Comparison of ENCODE assay signal across 12 cellular contexts in genomic region chr5:9363026-9363793, GRCh38.
A peak's percentile ranks its signal among the peaks of the same experiment; 100 is the strongest.
DNase-seq lines count a peak whose midpoint lies in the region; ATAC-seq and FAIRE-seq lines count a peak whose summit lies in the region.
"Had no signal": no experiment of that assay in that cellular context is flagged by ENCODE, and none has a peak within 500 bp of the region (broad histone marks: within the 10 kb centered on the region; RNA-seq: fewer than 3 reads in every experiment).

No MANE protein-coding gene starts in this region.

- peaks cover 33% of the 10 kb centered on the region for H3K4me1 ChIP-seq in GM23248 (ENCODE audit: insufficient read depth)
- H3K4me1 ChIP-seq: adrenal gland, uterus had no signal

- H3K36me3 ChIP-seq in GM23248 (ENCODE audit: low read depth), result no peaks in the 10 kb centered on the region
- H3K36me3 ChIP-seq: adrenal gland, uterus had no signal

- no peak overlapping the region for H2AFZ ChIP-seq in GM23248

- no peaks in the 10 kb centered on the region for H3K27me3 ChIP-seq in GM23248 (replicated peaks; ENCODE audit: insufficient read depth)
- H3K27me3 ChIP-seq: adrenal gland, uterus had no signal

- H3K9me2 ChIP-seq in GM23248 (ENCODE audit: insufficient read depth), result no peaks in the 10 kb centered on the region

- no peaks in the 10 kb centered on the region; the same call in 1 of the 2 replicates for H3K79me2 ChIP-seq in GM23248 (ENCODE audit: insufficient read depth)

- 34% methylated on average over 4 of the region's 4 CpGs for WGBS in GM23248 (ENCODE audit: low coverage in 1 of 2, low lambda C conversion rate in 2 of 2, missing lambda C conversion rate in 2 of 2), 2 experiments

- peak; percentile 86 for FAIRE-seq in islet of Langerhans (lab: Jason Lieb, UNC)

- H3K4me3 ChIP-seq in GM23248, result no peak overlapping the region
- H3K4me3 ChIP-seq: adrenal gland, uterus had no signal

- H3F3A ChIP-seq in GM23248 (ENCODE audit: insufficient read depth), result peaks cover 33% of the 10 kb centered on the region

- DNase-seq in GM23248 (peak; percentile 48), anterior cingulate cortex (lab: John Stamatoyannopoulos, UW) (no peak), DMS53 (lab: John Stamatoyannopoulos, UW) (no peak), caudate nucleus (lab: John Stamatoyannopoulos, UW) (no peak)
- DNase-seq in NK-92 treated with Interleukin-12 subunit alpha and Interleukin-12 subunit beta, amount 100 ng/mL, for 24 hours (lab: John Stamatoyannopoulos, UW), result no peak
- DNase-seq: adrenal gland, DND-41, NCI-H82, uterus had no signal

- H3K27ac ChIP-seq in GM23248 (peak overlapping the region; percentile 11), caudate nucleus (ENCODE audit: low read depth, low read length) (no peak overlapping the region)
- H3K27ac ChIP-seq: adrenal gland, uterus had no signal

- no peaks in the 10 kb centered on the region for H3K9me3 ChIP-seq in GM23248 (ENCODE audit: low read depth)
- H3K9me3 ChIP-seq: uterus had no signal

- in situ Hi-C loops in GM23248 (cut with MboI), result no loop called here

- ATAC-seq in GM18868 (IDR thresholded peaks at IDR 0.05; ENCODE audit: unreplicated experiment) (peak; percentile 69), HG03469 (IDR thresholded peaks at IDR 0.05; ENCODE audit: unreplicated experiment) (peak; percentile 42)

- no peak overlapping the region for H3K4me2 ChIP-seq in GM23248 (ENCODE audit: unreplicated experiment)

- H4K20me1 ChIP-seq in GM23248 (ENCODE audit: insufficient read depth), result no peaks in the 10 kb centered on the region

- H3K9ac ChIP-seq in GM23248, result no peak overlapping the region
